ENCODE assay signal across 1 cellular context in the genomic region with DNA sequence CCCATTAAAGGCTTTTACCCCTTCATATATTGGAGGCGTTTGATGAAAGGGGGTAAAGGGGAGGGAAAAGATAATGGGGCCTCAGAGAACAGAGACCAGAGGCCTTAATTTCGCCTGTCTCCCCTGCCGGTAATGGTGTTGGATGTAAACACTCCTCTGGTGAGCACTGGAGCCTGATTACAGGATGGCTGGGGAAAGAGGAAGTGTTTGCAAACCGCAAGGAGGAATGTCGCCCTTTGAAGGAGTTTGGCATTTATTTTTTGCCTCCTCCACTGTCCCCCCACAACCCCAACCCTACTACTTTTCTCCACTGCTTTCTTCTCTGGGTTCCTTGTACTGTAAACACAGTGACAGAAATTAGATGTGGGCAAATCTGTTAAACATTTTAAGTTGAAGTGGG.
TF ChIP-seq lines count a peak whose summit lies in the region.

No MANE protein-coding gene starts in this region.

TF ChIP-seq in IMR-90, 13 proteins besides CTCF, POLR2A, EP300 and RAD21:
- TF ChIP-seq RCOR1 (IDR thresholded peaks at IDR 0.05; ENCODE audit: insufficient replicate concordance, low read length) (no peak), BHLHE40 (IDR thresholded peaks at IDR 0.05; ENCODE audit: low read depth, low read length) (no peak)
- TF ChIP-seq, protein P1, sequence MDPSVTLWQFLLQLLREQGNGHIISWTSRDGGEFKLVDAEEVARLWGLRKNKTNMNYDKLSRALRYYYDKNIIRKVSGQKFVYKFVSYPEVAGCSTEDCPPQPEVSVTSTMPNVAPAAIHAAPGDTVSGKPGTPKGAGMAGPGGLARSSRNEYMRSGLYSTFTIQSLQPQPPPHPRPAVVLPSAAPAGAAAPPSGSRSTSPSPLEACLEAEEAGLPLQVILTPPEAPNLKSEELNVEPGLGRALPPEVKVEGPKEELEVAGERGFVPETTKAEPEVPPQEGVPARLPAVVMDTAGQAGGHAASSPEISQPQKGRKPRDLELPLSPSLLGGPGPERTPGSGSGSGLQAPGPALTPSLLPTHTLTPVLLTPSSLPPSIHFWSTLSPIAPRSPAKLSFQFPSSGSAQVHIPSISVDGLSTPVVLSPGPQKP (IDR thresholded peaks at IDR 0.05; ENCODE audit: borderline replicate concordance, low read depth, low read length): no peak
